21 cellular contexts compared by ENCODE assay signal in the genomic region with DNA sequence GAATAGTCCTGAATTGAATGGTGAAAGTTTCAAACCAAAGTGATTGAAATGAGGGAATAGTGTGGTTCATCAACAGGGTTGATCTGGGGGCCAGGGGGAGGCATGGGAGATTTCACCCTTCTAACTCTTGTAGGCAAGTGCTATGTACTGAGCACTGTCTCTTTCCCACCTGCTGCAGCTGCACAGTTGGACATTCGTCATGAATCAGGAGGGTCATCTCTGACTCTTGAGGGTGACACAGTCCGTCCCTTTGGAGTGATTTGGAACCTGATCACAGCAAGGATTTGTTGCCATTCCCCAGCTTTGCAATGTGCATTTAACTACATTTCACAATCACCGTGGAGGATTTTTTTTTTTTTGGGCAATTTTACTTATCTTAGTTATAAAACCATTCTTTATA.
DNase-seq lines count a peak whose midpoint lies in the region; ATAC-seq, FAIRE-seq and TF ChIP-seq lines count a peak whose summit lies in the region.
"Had no signal": no experiment of that assay in that cellular context is flagged by ENCODE, and none has a peak within 500 bp of the region (broad histone marks: within the 10 kb centered on the region; RNA-seq: fewer than 3 reads in every experiment).

No MANE protein-coding gene starts in this region.

- no peak overlapping the region for H3K4me3 ChIP-seq in right lobe of liver
- no peak overlapping the region for H3K4me3 ChIP-seq in HepG2 (replicated peaks in 1 of 3; ENCODE audit: insufficient read depth in 1 of 3, low read depth in 2 of 3, low read length in 3 of 3)
- H3K4me3 ChIP-seq in rectal smooth muscle tissue (ENCODE audit: low read length): no peak overlapping the region
- no peak overlapping the region for H3K4me3 ChIP-seq in aorta (ENCODE audit: low read length in 2 of 2)
- H3K4me3 ChIP-seq: GM23248, hepatocyte, prostate gland, SJSA1, vagina had no signal

- peaks cover 0 to 15% (median 0%) of the 10 kb centered on the region in 4 donors for H3K36me3 ChIP-seq in right lobe of liver
- peaks cover 8 to 24% of the 10 kb centered on the region in 2 experiments; a peak in 4 of 5 replicates for H3K36me3 ChIP-seq in HepG2 (replicated peaks in 1 of 2; ENCODE audit: control insufficient read depth in 1 of 2, insufficient read depth in 2 of 2, low read length in 2 of 2)
- H3K36me3 ChIP-seq in rectal smooth muscle tissue (ENCODE audit: control insufficient read depth, insufficient read depth, low read length): no peaks in the 10 kb centered on the region
- no peaks in the 10 kb centered on the region for H3K36me3 ChIP-seq in aorta (ENCODE audit: control insufficient read depth in 1 of 2, insufficient read depth in 2 of 2, low read length in 1 of 2)
- H3K36me3 ChIP-seq: prostate gland, SJSA1 had no signal

- CTCF ChIA-PET in HepG2 (lab: Yijun Ruan, JAX; ENCODE audit: low intra/inter-chr PET ratio, low total read pairs): no interaction called here

- H3K27ac ChIP-seq in right lobe of liver (peak overlapping the region; percentile 12 to 51 (median 13)), HepG2 (ENCODE audit: extremely low read length, insufficient read depth, low read length) (no peak overlapping the region), angular gyrus (ENCODE audit: low read depth, low read length) (peak overlapping the region; percentile 50), rectal smooth muscle tissue (ENCODE audit: low read depth, low read length) (peak overlapping the region; percentile 7), aorta (ENCODE audit: low read depth in 1 of 2, low read length in 2 of 2) (peak overlapping the region; percentile 7 to 61)
- H3K27ac ChIP-seq: GM23248, hepatocyte, prostate gland, SJSA1 had no signal

- H3K4me1 ChIP-seq in right lobe of liver (no peaks in the 10 kb centered on the region), HepG2 (ENCODE audit: insufficient read depth, low read length) (no peaks in the 10 kb centered on the region), rectal smooth muscle tissue (ENCODE audit: control insufficient read depth, insufficient read depth, low read length) (no peaks in the 10 kb centered on the region), aorta (ENCODE audit: control insufficient read depth in 1 of 2, insufficient read depth in 2 of 2, low read length in 2 of 2) (no peaks in the 10 kb centered on the region)
- H3K4me1 ChIP-seq: prostate gland, SJSA1 had no signal

- POLR2A ChIA-PET in HepG2 (lab: Yijun Ruan, JAX): no interaction called here

- TF ChIP-seq CTCF in right lobe of liver (IDR thresholded peaks at IDR 0.05) (no peak), HepG2 (CRISPR knock-in tag; IDR thresholded peaks at IDR 0.05) (no peak)

- intact Hi-C loops in right lobe of liver (cut with DNase I) (no loop called here), HepG2 (cut with micrococcal nuclease; ENCODE audit: unreplicated experiment) (loop anchor here (5.0 kb wide), 1 partner anchor 223 kb away; a partner anchor contains a TSS), aorta (cut with DNase I) (loop anchor here in 1 of 2 donors (5.0 kb wide), 2 partner anchors 73 to 223 kb away; a partner anchor contains a TSS)

- no TSS peak for BruUV-seq in HepG2 (replicated peaks; lab: Mats Ljungman, UMichigan)

- in situ Hi-C loops in HepG2 (cut with HindIII; ENCODE audit: extremely low pct_ligation_motif_present, low pct_unique_long_range_greater_than_20kb): no loop called here

- H3K4me2 ChIP-seq in HepG2 (ENCODE audit: low read depth, low read length): no peak overlapping the region
- H3K4me2 ChIP-seq: hepatocyte had no signal

- TF ChIP-seq EP300 in HepG2 (IDR thresholded peaks at IDR 0.05; ENCODE audit: low read depth in 2 of 2, low read length in 2 of 2) (no peak), HepG2 (CRISPR knock-in tag; IDR thresholded peaks at IDR 0.05; ENCODE audit: borderline replicate concordance) (no peak)

- H3K27me3 ChIP-seq in right lobe of liver (no peaks in the 10 kb centered on the region), HepG2 (ENCODE audit: control insufficient read depth in 1 of 2, insufficient read depth in 2 of 2, low read length in 2 of 2) (no peaks in the 10 kb centered on the region), rectal smooth muscle tissue (ENCODE audit: control insufficient read depth, insufficient read depth, low read length) (no peaks in the 10 kb centered on the region), aorta (ENCODE audit: control insufficient read depth in 1 of 2, insufficient read depth in 2 of 2, low read length in 1 of 2) (no peaks in the 10 kb centered on the region)
- H3K27me3 ChIP-seq: hepatocyte, SJSA1, vagina had no signal

- TF ChIP-seq POLR2A in right lobe of liver (IDR thresholded peaks at IDR 0.05) (no peak), HepG2 (IDR thresholded peaks at IDR 0.05; ENCODE audit: insufficient read depth in 1 of 2, low read depth in 2 of 2, low read length in 2 of 2) (no peak)

- no peak for TF ChIP-seq RAD21 in HepG2 (CRISPR knock-in tag; IDR thresholded peaks at IDR 0.05)

- 33% methylated on average over 1 of the region's 3 CpGs for WGBS in right lobe of liver (ENCODE audit: insufficient coverage, low coverage, low lambda C conversion rate, missing lambda C conversion rate)
- WGBS in HepG2 (ENCODE audit: low lambda C conversion rate): 99% methylated on average over 3 of the region's 3 CpGs
- WGBS in aorta, 2 donors: 52% methylated on average over 3 of the region's 3 CpGs

- no peaks in the 10 kb centered on the region for H3K79me2 ChIP-seq in HepG2 (ENCODE audit: insufficient read depth, low read length)
- H3K79me2 ChIP-seq: hepatocyte had no signal

- no peak for FAIRE-seq in HepG2 (lab: Jason Lieb, UNC)

- DNase-seq in right lobe of liver: no peak
- no peak for DNase-seq in HepG2 (ENCODE audit: low spot score)
- no peak for DNase-seq in aorta
- DNase-seq in NCI-H1417 (lab: John Stamatoyannopoulos, UW): no peak
- DNase-seq in activated effector memory CD4-positive, alpha-beta T cell treated with Interleukin-2 at 50 U/mL for 16 hours: no peak
- DNase-seq in iPS-NIHi7 (ENCODE audit: extremely low spot score): no peak
- DNase-seq: activated CD8-positive, alpha-beta memory T cell treated with anti-CD3 and anti-CD28 coated beads, Interleukin-2, amount 50 U/mL, for 4 hours; activated gamma-delta T cell; amniotic stem cell; CD8-positive, alpha-beta memory T cell; GM23248; islet precursor cell; NCI-H2081 treated with DMSO at 0.1 percent for 48 hours; NCI-H526 treated with DMSO at 0.1 percent for 48 hours; stimulated activated naive CD4-positive, alpha-beta T cell had no signal

- H3K9me3 ChIP-seq in right lobe of liver (no peaks in the 10 kb centered on the region), HepG2 (ENCODE audit: low read length) (no peaks in the 10 kb centered on the region), aorta (ENCODE audit: control insufficient read depth, low read length) (no peaks in the 10 kb centered on the region)
- H3K9me3 ChIP-seq: prostate gland, SJSA1, vagina had no signal

- no peak overlapping the region for H3K9ac ChIP-seq in HepG2 (ENCODE audit: insufficient read depth, low read depth, low read length)
- H3K9ac ChIP-seq in rectal smooth muscle tissue (ENCODE audit: low read length): no peak overlapping the region
- H3K9ac ChIP-seq: GM23248 had no signal

- H2AFZ ChIP-seq in HepG2 (ENCODE audit: low read length): no peak overlapping the region
- H2AFZ ChIP-seq: GM23248, hepatocyte had no signal

- H4K20me1 ChIP-seq in HepG2 (ENCODE audit: insufficient read depth, low read length): no peaks in the 10 kb centered on the region

- peak in 3 of 4 donors; percentile 52 to 59 (median 52) for ATAC-seq in right lobe of liver
- ATAC-seq in HepG2: no peak
- ATAC-seq in aorta (ENCODE audit: low FRiP score): no peak

TF ChIP-seq in HepG2, 621 proteins besides CTCF, POLR2A, EP300 and RAD21 (continues in another document):
- TF ChIP-seq, protein P1, sequence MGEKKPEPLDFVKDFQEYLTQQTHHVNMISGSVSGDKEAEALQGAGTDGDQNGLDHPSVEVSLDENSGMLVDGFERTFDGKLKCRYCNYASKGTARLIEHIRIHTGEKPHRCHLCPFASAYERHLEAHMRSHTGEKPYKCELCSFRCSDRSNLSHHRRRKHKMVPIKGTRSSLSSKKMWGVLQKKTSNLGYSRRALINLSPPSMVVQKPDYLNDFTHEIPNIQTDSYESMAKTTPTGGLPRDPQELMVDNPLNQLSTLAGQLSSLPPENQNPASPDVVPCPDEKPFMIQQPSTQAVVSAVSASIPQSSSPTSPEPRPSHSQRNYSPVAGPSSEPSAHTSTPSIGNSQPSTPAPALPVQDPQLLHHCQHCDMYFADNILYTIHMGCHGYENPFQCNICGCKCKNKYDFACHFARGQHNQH (CRISPR knock-in tag; IDR thresholded peaks at IDR 0.05): no peak
- TF ChIP-seq, protein P2, sequence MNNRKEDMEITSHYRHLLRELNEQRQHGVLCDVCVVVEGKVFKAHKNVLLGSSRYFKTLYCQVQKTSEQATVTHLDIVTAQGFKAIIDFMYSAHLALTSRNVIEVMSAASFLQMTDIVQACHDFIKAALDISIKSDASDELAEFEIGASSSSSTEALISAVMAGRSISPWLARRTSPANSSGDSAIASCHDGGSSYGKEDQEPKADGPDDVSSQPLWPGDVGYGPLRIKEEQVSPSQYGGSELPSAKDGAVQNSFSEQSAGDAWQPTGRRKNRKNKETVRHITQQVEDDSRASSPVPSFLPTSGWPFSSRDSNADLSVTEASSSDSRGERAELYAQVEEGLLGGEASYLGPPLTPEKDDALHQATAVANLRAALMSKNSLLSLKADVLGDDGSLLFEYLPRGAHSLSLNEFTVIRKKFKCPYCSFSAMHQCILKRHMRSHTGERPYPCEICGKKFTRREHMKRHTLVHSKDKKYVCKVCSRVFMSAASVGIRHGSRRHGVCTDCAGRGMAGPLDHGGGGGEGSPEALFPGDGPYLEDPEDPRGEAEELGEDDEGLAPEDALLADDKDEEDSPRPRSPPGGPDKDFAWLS (CRISPR knock-in tag; IDR thresholded peaks at IDR 0.05; ENCODE audit: borderline replicate concordance): no peak
- TF ChIP-seq GLI4 (CRISPR knock-in tag; IDR thresholded peaks at IDR 0.05; ENCODE audit: borderline replicate concordance) (no peak), REPIN1 (CRISPR knock-in tag; IDR thresholded peaks at IDR 0.05; ENCODE audit: borderline replicate concordance, low read depth) (no peak), PHF8 (CRISPR knock-in tag; IDR thresholded peaks at IDR 0.05) (no peak), REL (CRISPR knock-in tag; conservative IDR thresholded peaks at IDR 0.05) (no peak), ZKSCAN1 (IDR thresholded peaks at IDR 0.05; ENCODE audit: low read length) (no peak), ZNF7 (CRISPR knock-in tag; IDR thresholded peaks at IDR 0.05) (no peak), ZSCAN9 (CRISPR knock-in tag; IDR thresholded peaks at IDR 0.05; ENCODE audit: borderline replicate concordance) (no peak), PLRG1 (conservative IDR thresholded peaks at IDR 0.05) (no peak), ZNF337 (CRISPR knock-in tag; IDR thresholded peaks at IDR 0.05; ENCODE audit: borderline replicate concordance, low read depth) (no peak)

Comparison
In these comparisons a context has a peak if more than half of its experiments do, and no peak if none do; other contexts are left out.
1. ATAC-seq: peak in right lobe of liver (3 of 4); none in HepG2 (single experiment) and aorta (single experiment).